Comparison of ENCODE assay signal across 21 cellular contexts in genomic region chr18:22189431-22189830, GRCh38. TPM values are rescaled to one million over a fixed set of nuclear protein-coding genes. Genes with fewer than 3 reads are reported as not detected.
A peak's percentile ranks its signal among the peaks of the same experiment; 100 is the strongest.
DNase-seq lines count a peak whose midpoint lies in the region; ATAC-seq and TF ChIP-seq lines count a peak whose summit lies in the region.
"Had no signal": no experiment of that assay in that cellular context is flagged by ENCODE, and none has a peak within 500 bp of the region (broad histone marks: within the 10 kb centered on the region; RNA-seq: fewer than 3 reads in every experiment).

No MANE protein-coding gene starts in this region.

- BruUV-seq in IMR-90 (replicated peaks; lab: Mats Ljungman, UMichigan) = no TSS peak
- no TSS peak for BruUV-seq in OCI-LY7 (replicated peaks; lab: Mats Ljungman, UMichigan)

- H2BK20ac ChIP-seq in IMR-90 (ENCODE audit: low read depth, low read length) = no peak overlapping the region

- POLR2A ChIA-PET in IMR-90 (lab: Charles Lee; ENCODE audit: unreplicated experiment) (no interaction called here), OCI-LY7 (lab: Charles Lee) (no interaction called here)
- POLR2A ChIA-PET in CD4-positive, alpha-beta T cell (lab: Charles Lee) = no interaction called here

- H3K4me3 Mint-ChIP-seq in CD4-positive, alpha-beta T cell = no peak overlapping the region
- H3K4me3 Mint-ChIP-seq: activated CD8-positive, alpha-beta T cell treated with anti-CD3 and anti-CD28 coated beads for 36 hours; activated T-cell treated with anti-CD3 and anti-CD28 coated beads, Interleukin-2, amount 50 U/mL, for 24 hours; stimulated activated naive CD8-positive, alpha-beta T cell treated with anti-CD3 and anti-CD28 coated beads, Interleukin-15, Interleukin-2, amounts not matched to agents 100 ng/mL and 50 ng/mL, for 24 hours had no signal

- H4K5ac ChIP-seq in IMR-90 (ENCODE audit: low read depth, low read length) = no peak overlapping the region

- no peak for TF ChIP-seq POLR2A in IMR-90 (IDR thresholded peaks at IDR 0.05; ENCODE audit: low read depth, low read length)
- TF ChIP-seq POLR2A in stomach (IDR thresholded peaks at IDR 0.05) = no peak

- no peak for ATAC-seq in IMR-90 (ENCODE audit: low read depth)
- ATAC-seq in left lung = peak; percentile 14
- ATAC-seq in CD4-positive, alpha-beta T cell (ENCODE audit: poor library complexity) = no peak
- no peak for ATAC-seq in omental fat pad (ENCODE audit: low FRiP score)
- ATAC-seq: activated CD8-positive, alpha-beta T cell treated with anti-CD3 and anti-CD28 coated beads for 36 hours; esophagus mucosa had no signal

- H4K8ac ChIP-seq in IMR-90 (ENCODE audit: low read depth in 2 of 2, low read length in 2 of 2) = no peak overlapping the region

- TF ChIP-seq EP300 in stomach (IDR thresholded peaks at IDR 0.05) = no peak

- DNase-seq in IMR-90 (no peak), choroid plexus epithelial cell (ENCODE audit: low read depth) (peak; percentile 87), left lung (no peak), stomach (no peak), BE2C (no peak), OCI-LY7 (ENCODE audit: low spot score) (no peak), omental fat pad (ENCODE audit: low spot score) (no peak)
- no peak for DNase-seq in CD4-positive, alpha-beta T cell
- DNase-seq: activated CD8-positive, alpha-beta T cell treated with anti-CD3 and anti-CD28 coated beads for 36 hours; activated naive CD4-positive, alpha-beta T cell treated with anti-CD3 and anti-CD28 coated beads, Interleukin-2, amount 50 U/mL, for 16 hours; activated T-cell treated with anti-CD3 and anti-CD28 coated beads, Interleukin-2, amount 50 U/mL, for 24 hours; DMS53; NCI-H1436 treated with DMSO at 0.1 percent for 48 hours; NCI-H526 treated with DMSO at 0.1 percent for 48 hours; SJCRH30; stimulated activated CD4-positive, alpha-beta T cell treated with anti-CD3 and anti-CD28 coated beads, Interleukin-2, amount 100 ng/mL, for 48 hours had no signal

- dilution Hi-C loops in IMR-90 (cut with HindIII; ENCODE audit: low sequenced_read_pairs, unreplicated experiment) = no loop called here

- H3K4me1 ChIP-seq in IMR-90 (ENCODE audit: control insufficient read depth, insufficient read depth, low read length) (peaks cover 13% of the 10 kb centered on the region), left lung (peaks cover 38 to 47% of the 10 kb centered on the region in 2 donors), stomach (peaks cover 38 to 94% (median 69%) of the 10 kb centered on the region in 4 donors), BE2C (peaks cover 3% of the 10 kb centered on the region), OCI-LY7 (ENCODE audit: insufficient read depth, low read length, poor library complexity, severe bottlenecking) (no peaks in the 10 kb centered on the region)
- H3K4me1 ChIP-seq: breast epithelium, SJCRH30 had no signal

- peak overlapping the region; percentile 48; the same call in 1 of the 3 replicates for H2BK15ac ChIP-seq in IMR-90 (ENCODE audit: low read depth, low read length)

- no peaks in the 10 kb centered on the region for H3K9me3 Mint-ChIP-seq in CD4-positive, alpha-beta T cell
- H3K9me3 Mint-ChIP-seq: activated CD8-positive, alpha-beta T cell treated with anti-CD3 and anti-CD28 coated beads for 36 hours; activated T-cell treated with anti-CD3 and anti-CD28 coated beads, Interleukin-2, amount 50 U/mL, for 24 hours; stimulated activated naive CD8-positive, alpha-beta T cell treated with anti-CD3 and anti-CD28 coated beads, Interleukin-15, Interleukin-2, amounts not matched to agents 100 ng/mL and 50 ng/mL, for 24 hours had no signal

- no peak overlapping the region for H3K9ac ChIP-seq in IMR-90 (ENCODE audit: low read depth, low read length)

- H3K4ac ChIP-seq in IMR-90 (ENCODE audit: low read depth, low read length) = no peak overlapping the region

- H2AK9ac ChIP-seq in IMR-90 (replicated peaks; ENCODE audit: low read depth, low read length, poor library complexity) = no peak overlapping the region

- H3K27me3 Mint-ChIP-seq in CD4-positive, alpha-beta T cell = peaks cover 48% of the 10 kb centered on the region

- WGBS in IMR-90 (ENCODE audit: extremely low coverage in 2 of 2, insufficient read length in 1 of 2), 2 experiments = 100% methylated on average over 1 of the region's 3 CpGs; no CpG with 5 or more reads in 1 of the 2 experiments
- whole genome bisulfite sequencing in stomach, 5 donors = 28 to 65% (median 48%) methylated on average over 3 of the region's 3 CpGs

- no peaks in the 10 kb centered on the region for H3K9me2 ChIP-seq in OCI-LY7 (ENCODE audit: insufficient read depth, low read length)

- TF ChIP-seq CTCF in IMR-90 (conservative IDR thresholded peaks at IDR 0.05; ENCODE audit: low read depth, low read length) (no peak), choroid plexus epithelial cell (conservative IDR thresholded peaks at IDR 0.05; ENCODE audit: low read depth, low read length) (no peak), left lung (IDR thresholded peaks at IDR 0.05) (no peak), stomach (IDR thresholded peaks at IDR 0.05) (no peak), BE2C (IDR thresholded peaks at IDR 0.05; ENCODE audit: low read depth, low read length) (no peak), OCI-LY7 (conservative IDR thresholded peaks at IDR 0.05; ENCODE audit: low read length) (no peak), omental fat pad (IDR thresholded peaks at IDR 0.05) (no peak)
- TF ChIP-seq CTCF in CD4-positive, alpha-beta T cell (IDR thresholded peaks at IDR 0.05) = no peak

- 0 out of 2 replicates have a peak overlapping the region, but pooled peaks have one; percentile 20 for H2BK120ac ChIP-seq in IMR-90 (ENCODE audit: low read depth, low read length)

- H3K56ac ChIP-seq in IMR-90 (ENCODE audit: extremely low read depth, insufficient read depth, low read length) = no peak overlapping the region

- intact Hi-C loops in IMR-90 (cut with micrococcal nuclease) (no loop called here), left lung (cut with DNase I) (no loop called here), stomach (cut with DNase I; ENCODE audit: low total_unique reads) (no loop called here), OCI-LY7 (cut with micrococcal nuclease; ENCODE audit: unreplicated experiment) (no loop called here)
- intact Hi-C loops in CD4-positive, alpha-beta T cell (cut with DNase I, micrococcal nuclease) = loop anchor here in 1 of 2 experiments (10.0 kb wide), 1 partner anchor 185 kb away; no protein-coding TSS in a partner anchor

- H3K23ac ChIP-seq in IMR-90 (ENCODE audit: low read depth, low read length) = peak overlapping the region; percentile 7; the same call in 1 of the 2 replicates

- H3K18ac ChIP-seq in IMR-90 (ENCODE audit: low read depth, low read length) = no peak overlapping the region

- H3K4me3 ChIP-seq in IMR-90 (ENCODE audit: insufficient read depth, low read depth, low read length) (no peak overlapping the region), choroid plexus epithelial cell (ENCODE audit: low read depth, low read length) (no peak overlapping the region), left lung (no peak overlapping the region), stomach (peak overlapping the region in 1 of 4 donors; percentile 4), BE2C (ENCODE audit: low read depth, low read length) (no peak overlapping the region), OCI-LY7 (ENCODE audit: low read depth, low read length, poor library complexity, severe bottlenecking) (no peak overlapping the region)
- H3K4me3 ChIP-seq: breast epithelium, SJCRH30 had no signal

- no peak overlapping the region for H3K27ac ChIP-seq in IMR-90 (ENCODE audit: insufficient read depth, low read length)
- H3K27ac ChIP-seq in left lung = peak overlapping the region; percentile 24 to 69
- H3K27ac ChIP-seq in stomach = peak overlapping the region; percentile 77 to 85 (median 79)
- no peak overlapping the region for H3K27ac ChIP-seq in CD4-positive, alpha-beta T cell (ENCODE audit: low read depth, low read length)
- no peak overlapping the region for H3K27ac ChIP-seq in OCI-LY7 (ENCODE audit: low read depth, low read length, poor library complexity, severe bottlenecking)
- H3K27ac ChIP-seq: SJCRH30, VCaP had no signal

- H3K14ac ChIP-seq in IMR-90 (replicated peaks; ENCODE audit: low read depth, low read length) = no peak overlapping the region

- no peak for TF ChIP-seq RAD21 in IMR-90 (IDR thresholded peaks at IDR 0.05; ENCODE audit: low read length)

- H3K4me2 ChIP-seq in IMR-90 (ENCODE audit: low read depth, low read length) = no peak overlapping the region
- H3K4me2 ChIP-seq in OCI-LY7 (ENCODE audit: low read length) = no peak overlapping the region

- H3K36me3 ChIP-seq in IMR-90 (ENCODE audit: control insufficient read depth, insufficient read depth, low read length) = peaks cover 22% of the 10 kb centered on the region
- H3K36me3 ChIP-seq in left lung = peaks cover 0 to 8% of the 10 kb centered on the region in 2 donors
- peaks cover 8 to 23% (median 16%) of the 10 kb centered on the region in 4 donors for H3K36me3 ChIP-seq in stomach
- H3K36me3 ChIP-seq in BE2C = no peaks in the 10 kb centered on the region
- no peaks in the 10 kb centered on the region for H3K36me3 ChIP-seq in OCI-LY7 (ENCODE audit: insufficient read depth, low read length)
- H3K36me3 ChIP-seq: breast epithelium, SJCRH30 had no signal

- H3K79me1 ChIP-seq in IMR-90 (ENCODE audit: low read depth in 1 of 2, low read length in 2 of 2) = peaks cover 14 to 24% of the 10 kb centered on the region in 2 experiments; a peak in 3 of 4 replicates

- H2AK5ac ChIP-seq in IMR-90 (ENCODE audit: low read depth, low read length) = no peak overlapping the region

- no peak overlapping the region for H2BK5ac ChIP-seq in IMR-90 (ENCODE audit: low read depth, low read length, poor library complexity, severe bottlenecking)

- CTCF ChIA-PET in IMR-90 (lab: Yijun Ruan, JAX) = no interaction called here
- CTCF ChIA-PET in CD4-positive, alpha-beta T cell (lab: Charles Lee) = no interaction called here
- CTCF ChIA-PET in OCI-LY7 (lab: Charles Lee; ENCODE audit: unreplicated experiment) = no interaction called here

- no peaks in the 10 kb centered on the region for H3K27me3 ChIP-seq in IMR-90 (ENCODE audit: control insufficient read depth, insufficient read depth, low read length)
- H3K27me3 ChIP-seq in left lung = no peaks in the 10 kb centered on the region
- H3K27me3 ChIP-seq in stomach = peaks cover 0 to 22% (median 0%) of the 10 kb centered on the region in 3 donors
- no peaks in the 10 kb centered on the region for H3K27me3 ChIP-seq in BE2C
- peaks cover 7% of the 10 kb centered on the region for H3K27me3 ChIP-seq in CD4-positive, alpha-beta T cell (ENCODE audit: control insufficient read depth, insufficient read depth, low read length)
- H3K27me3 ChIP-seq: breast epithelium, SJCRH30 had no signal

- in situ Hi-C loops in IMR-90 (cut with MboI; ENCODE audit: low sequenced_read_pairs) = no loop called here

- H2AFZ ChIP-seq in IMR-90 (replicated peaks; ENCODE audit: low read length, poor library complexity) (no peak overlapping the region), OCI-LY7 (ENCODE audit: low read length) (no peak overlapping the region)

- H3K27ac Mint-ChIP-seq in CD4-positive, alpha-beta T cell = no peak overlapping the region
- H3K27ac Mint-ChIP-seq: activated CD8-positive, alpha-beta T cell treated with anti-CD3 and anti-CD28 coated beads for 36 hours; activated T-cell treated with anti-CD3 and anti-CD28 coated beads, Interleukin-2, amount 50 U/mL, for 24 hours; stimulated activated naive CD8-positive, alpha-beta T cell treated with anti-CD3 and anti-CD28 coated beads, Interleukin-15, Interleukin-2, amounts not matched to agents 100 ng/mL and 50 ng/mL, for 24 hours had no signal

- H4K20me1 ChIP-seq in IMR-90 (ENCODE audit: insufficient read depth, low read length) (no peaks in the 10 kb centered on the region), OCI-LY7 (ENCODE audit: insufficient read depth, low read length) (no peaks in the 10 kb centered on the region)

- H3K79me2 ChIP-seq in OCI-LY7 (ENCODE audit: insufficient read depth, low read depth, low read length) = no peaks in the 10 kb centered on the region

- peaks cover 12% of the 10 kb centered on the region for H3K9me1 ChIP-seq in IMR-90 (ENCODE audit: insufficient read depth, low read length)

- H3K36me3 Mint-ChIP-seq in CD4-positive, alpha-beta T cell (ENCODE audit: low read depth) = no peaks in the 10 kb centered on the region

- no peaks in the 10 kb centered on the region for H3K9me3 ChIP-seq in IMR-90 (ENCODE audit: control insufficient read depth, insufficient read depth, low read length)
- no peaks in the 10 kb centered on the region for H3K9me3 ChIP-seq in left lung
- H3K9me3 ChIP-seq in stomach = no peaks in the 10 kb centered on the region
- H3K9me3 ChIP-seq in BE2C = no peaks in the 10 kb centered on the region
- no peaks in the 10 kb centered on the region for H3K9me3 ChIP-seq in CD4-positive, alpha-beta T cell (ENCODE audit: control insufficient read depth, low read length)
- no peaks in the 10 kb centered on the region for H3K9me3 ChIP-seq in OCI-LY7 (ENCODE audit: low read length)
- H3K9me3 ChIP-seq: breast epithelium, SJCRH30 had no signal

- no peaks in the 10 kb centered on the region for H3K4me1 Mint-ChIP-seq in CD4-positive, alpha-beta T cell (ENCODE audit: low read depth)

- no peak overlapping the region; the same call in 1 of the 2 replicates for H4K91ac ChIP-seq in IMR-90 (ENCODE audit: insufficient read depth, low read depth, low read length)

RNA-seq across cellular contexts. Expression of gene GATA6, which starts 20.0 kb away (rescaled TPM):
- total RNA-seq in IMR-90 (2012; rRNA removed) (2.5 and 3.3 TPM in 2 replicates), left lung (10 to 100 TPM; 20.6 to 29.9 TPM), stomach (100 to 1,000 TPM in 3 of 5 donors, 10 to 100 TPM in 2; 71.5 to 194 (median 180) TPM), OCI-LY7 (2022) (not detected in 2 replicates), omental fat pad (10 to 100 TPM; 12.1 to 48.9 (median 25.2) TPM)
- polyA plus RNA-seq in IMR-90 (2012; rRNA removed) (4.0 and 4.2 TPM in 2 replicates), stomach (10 to 100 TPM; 11.9 to 37.9 (median 31.1) TPM)
- 1.8 and 5.7 TPM in 2 replicates for polyA plus RNA-seq in IMR-90 (2012; cell fraction: cytosol; rRNA removed)
- 10.4 and 10.7 TPM in 2 replicates for polyA plus RNA-seq in IMR-90 (2012; cell fraction: nucleus; rRNA removed; ENCODE audit: low replicate concordance)
- 0.15 TPM for polyA plus RNA-seq in BE2C (2012; ENCODE audit: insufficient read depth, insufficient read length, low read depth)
- under 1 TPM; 0.08 to 0.14 TPM for total RNA-seq in CD4-positive, alpha-beta T cell
- not detected in 2 replicates for total RNA-seq in OCI-LY7 (2014; rRNA removed; shearing (Covaris generic))
- total RNA-seq: activated CD8-positive, alpha-beta T cell treated with anti-CD3 and anti-CD28 coated beads for 36 hours; T-helper 1 cell treated with Interleukin-12 subunit alpha and Interleukin-12 subunit beta and Interleukin-4 antibody, amounts not matched to agents 30 ng/mL and 1 ng/mL, for 36 hours had no signal

Comparison
In these comparisons a context has a peak if more than half of its experiments do, and no peak if none do; other contexts are left out.
1. H3K27ac ChIP-seq: peak in left lung (2 of 2) and stomach (5 of 5); none in IMR-90 (single experiment), CD4-positive, alpha-beta T cell (single experiment) and OCI-LY7 (single experiment).